ENCODE assay signal across 1 cellular context in the genomic region with DNA sequence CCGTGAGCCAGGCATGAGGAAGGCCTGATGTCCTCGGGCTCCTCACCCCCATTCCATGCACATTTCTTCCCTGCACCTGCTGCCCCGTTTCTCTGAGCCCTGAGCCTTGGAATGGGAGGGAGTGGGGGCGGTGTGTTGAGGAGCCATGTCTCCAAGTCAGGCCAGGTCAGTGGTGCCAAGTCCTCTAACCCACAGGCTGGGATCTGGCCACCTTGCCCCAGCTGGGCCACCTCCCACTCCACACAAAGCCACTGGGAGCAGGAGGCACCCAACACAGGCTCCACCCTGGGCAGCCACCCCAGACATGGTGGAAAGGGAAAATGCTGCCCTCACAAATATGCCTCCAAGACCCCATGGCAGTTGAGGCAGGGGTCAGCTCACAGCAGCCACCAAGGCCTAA.
TF ChIP-seq lines count a peak whose summit lies in the region.

No MANE protein-coding gene starts in this region.

TF ChIP-seq in HepG2, 621 proteins besides CTCF, POLR2A, EP300 and RAD21 (continued from another document):
- TF ChIP-seq ZNF407 (CRISPR knock-in tag; IDR thresholded peaks at IDR 0.05; ENCODE audit: not compliant biosample characterization) (no peak), GLI4 (CRISPR knock-in tag; IDR thresholded peaks at IDR 0.05; ENCODE audit: borderline replicate concordance) (no peak), MAX (IDR thresholded peaks at IDR 0.05) (no peak), ZFAT (CRISPR knock-in tag; conservative IDR thresholded peaks at IDR 0.05) (no peak), JUNB (CRISPR knock-in tag; IDR thresholded peaks at IDR 0.05; ENCODE audit: borderline replicate concordance) (no peak), NFYB (CRISPR knock-in tag; IDR thresholded peaks at IDR 0.05) (no peak), ZNF850 (CRISPR knock-in tag; conservative IDR thresholded peaks at IDR 0.05) (no peak), YEATS2 (CRISPR knock-in tag; IDR thresholded peaks at IDR 0.05; ENCODE audit: borderline replicate concordance) (no peak), ZNF275 (CRISPR knock-in tag; IDR thresholded peaks at IDR 0.05; ENCODE audit: borderline replicate concordance) (no peak), SKI (IDR thresholded peaks at IDR 0.05; ENCODE audit: partially characterized antibody) (no peak), FOSL1 (CRISPR knock-in tag; IDR thresholded peaks at IDR 0.05; ENCODE audit: borderline replicate concordance) (no peak)
- TF ChIP-seq, protein P1, sequence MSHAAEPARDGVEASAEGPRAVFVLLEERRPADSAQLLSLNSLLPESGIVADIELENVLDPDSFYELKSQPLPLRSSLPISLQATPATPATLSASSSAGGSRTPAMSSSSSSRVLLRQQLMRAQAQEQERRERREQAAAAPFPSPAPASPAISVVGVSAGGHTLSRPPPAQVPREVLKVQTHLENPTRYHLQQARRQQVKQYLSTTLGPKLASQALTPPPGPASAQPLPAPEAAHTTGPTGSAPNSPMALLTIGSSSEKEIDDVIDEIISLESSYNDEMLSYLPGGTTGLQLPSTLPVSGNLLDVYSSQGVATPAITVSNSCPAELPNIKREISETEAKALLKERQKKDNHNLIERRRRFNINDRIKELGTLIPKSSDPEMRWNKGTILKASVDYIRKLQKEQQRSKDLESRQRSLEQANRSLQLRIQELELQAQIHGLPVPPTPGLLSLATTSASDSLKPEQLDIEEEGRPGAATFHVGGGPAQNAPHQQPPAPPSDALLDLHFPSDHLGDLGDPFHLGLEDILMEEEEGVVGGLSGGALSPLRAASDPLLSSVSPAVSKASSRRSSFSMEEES (CRISPR knock-in tag; IDR thresholded peaks at IDR 0.05), result no peak
- TF ChIP-seq, protein P2, sequence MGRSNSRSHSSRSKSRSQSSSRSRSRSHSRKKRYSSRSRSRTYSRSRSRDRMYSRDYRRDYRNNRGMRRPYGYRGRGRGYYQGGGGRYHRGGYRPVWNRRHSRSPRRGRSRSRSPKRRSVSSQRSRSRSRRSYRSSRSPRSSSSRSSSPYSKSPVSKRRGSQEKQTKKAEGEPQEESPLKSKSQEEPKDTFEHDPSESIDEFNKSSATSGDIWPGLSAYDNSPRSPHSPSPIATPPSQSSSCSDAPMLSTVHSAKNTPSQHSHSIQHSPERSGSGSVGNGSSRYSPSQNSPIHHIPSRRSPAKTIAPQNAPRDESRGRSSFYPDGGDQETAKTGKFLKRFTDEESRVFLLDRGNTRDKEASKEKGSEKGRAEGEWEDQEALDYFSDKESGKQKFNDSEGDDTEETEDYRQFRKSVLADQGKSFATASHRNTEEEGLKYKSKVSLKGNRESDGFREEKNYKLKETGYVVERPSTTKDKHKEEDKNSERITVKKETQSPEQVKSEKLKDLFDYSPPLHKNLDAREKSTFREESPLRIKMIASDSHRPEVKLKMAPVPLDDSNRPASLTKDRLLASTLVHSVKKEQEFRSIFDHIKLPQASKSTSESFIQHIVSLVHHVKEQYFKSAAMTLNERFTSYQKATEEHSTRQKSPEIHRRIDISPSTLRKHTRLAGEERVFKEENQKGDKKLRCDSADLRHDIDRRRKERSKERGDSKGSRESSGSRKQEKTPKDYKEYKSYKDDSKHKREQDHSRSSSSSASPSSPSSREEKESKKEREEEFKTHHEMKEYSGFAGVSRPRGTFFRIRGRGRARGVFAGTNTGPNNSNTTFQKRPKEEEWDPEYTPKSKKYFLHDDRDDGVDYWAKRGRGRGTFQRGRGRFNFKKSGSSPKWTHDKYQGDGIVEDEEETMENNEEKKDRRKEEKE (IDR thresholded peaks at IDR 0.05), result no peak
- TF ChIP-seq, protein P3, sequence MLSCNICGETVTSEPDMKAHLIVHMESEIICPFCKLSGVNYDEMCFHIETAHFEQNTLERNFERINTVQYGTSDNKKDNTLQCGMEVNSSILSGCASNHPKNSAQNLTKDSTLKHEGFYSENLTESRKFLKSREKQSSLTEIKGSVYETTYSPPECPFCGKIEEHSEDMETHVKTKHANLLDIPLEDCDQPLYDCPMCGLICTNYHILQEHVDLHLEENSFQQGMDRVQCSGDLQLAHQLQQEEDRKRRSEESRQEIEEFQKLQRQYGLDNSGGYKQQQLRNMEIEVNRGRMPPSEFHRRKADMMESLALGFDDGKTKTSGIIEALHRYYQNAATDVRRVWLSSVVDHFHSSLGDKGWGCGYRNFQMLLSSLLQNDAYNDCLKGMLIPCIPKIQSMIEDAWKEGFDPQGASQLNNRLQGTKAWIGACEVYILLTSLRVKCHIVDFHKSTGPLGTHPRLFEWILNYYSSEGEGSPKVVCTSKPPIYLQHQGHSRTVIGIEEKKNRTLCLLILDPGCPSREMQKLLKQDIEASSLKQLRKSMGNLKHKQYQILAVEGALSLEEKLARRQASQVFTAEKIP (CRISPR knock-in tag; IDR thresholded peaks at IDR 0.05; ENCODE audit: borderline replicate concordance), result no peak
